ENCODE assay signal across 8 cellular contexts in genomic region chr14:71554959-71555612, GRCh38.
DNase-seq lines count a peak whose midpoint lies in the region; ATAC-seq and TF ChIP-seq lines count a peak whose summit lies in the region.

No MANE protein-coding gene starts in this region.

- intact Hi-C loops in sigmoid colon (cut with DNase I), result no loop called here

- POLR2A ChIA-PET in naive thymus-derived CD8-positive, alpha-beta T cell (lab: Charles Lee), result interaction anchor here (1.5 to 1.7 kb wide), 2 partner anchors 25 to 234 kb away, joined by 4 to 6 read pairs; partner anchors contain the start of gene SIPA1L1

- no peaks in the 10 kb centered on the region for H3K27me3 Mint-ChIP-seq in naive thymus-derived CD8-positive, alpha-beta T cell

- H3K27me3 ChIP-seq in OCI-LY1 (ENCODE audit: insufficient read depth, low read length), result no peaks in the 10 kb centered on the region
- no peaks in the 10 kb centered on the region for H3K27me3 ChIP-seq in sigmoid colon

- no peak for TF ChIP-seq CTCF in OCI-LY1 (IDR thresholded peaks at IDR 0.05; ENCODE audit: low read length)
- TF ChIP-seq CTCF in GM13977 (IDR thresholded peaks at IDR 0.05; ENCODE audit: extremely low read depth, insufficient read depth, missing control alignments), result no peak
- no peak for TF ChIP-seq CTCF in sigmoid colon (IDR thresholded peaks at IDR 0.05)

- H4K20me1 ChIP-seq in OCI-LY1 (ENCODE audit: insufficient read depth, low read length), result no peaks in the 10 kb centered on the region

- ATAC-seq in GM18870 (IDR thresholded peaks at IDR 0.05; ENCODE audit: unreplicated experiment) (peak; percentile 23), HG02588 (IDR thresholded peaks at IDR 0.05; ENCODE audit: unreplicated experiment) (peak; percentile 19), esophagus mucosa (no peak)
- peak; percentile 6 to 47 for ATAC-seq in naive thymus-derived CD8-positive, alpha-beta T cell

- no peaks in the 10 kb centered on the region for H3K9me2 ChIP-seq in OCI-LY1 (ENCODE audit: low read depth, low read length)

- H3K4me2 ChIP-seq in OCI-LY1 (ENCODE audit: low read length), result peak overlapping the region; percentile 51

- no peaks in the 10 kb centered on the region for H3K36me3 ChIP-seq in OCI-LY1 (ENCODE audit: insufficient read depth, low read length)
- no peaks in the 10 kb centered on the region for H3K36me3 ChIP-seq in sigmoid colon

- no peak for TF ChIP-seq EP300 in sigmoid colon (IDR thresholded peaks at IDR 0.05)

- H3K4me1 ChIP-seq in OCI-LY1 (ENCODE audit: insufficient read depth, low read length, severe bottlenecking), result peaks cover 68% of the 10 kb centered on the region
- H3K4me1 ChIP-seq in sigmoid colon, result no peaks in the 10 kb centered on the region

- WGBS in sigmoid colon, 2 donors, result 73 to 78% methylated on average over 2 of the region's 2 CpGs

- peaks cover 0 to 2% (median 0%) of the 10 kb centered on the region in 3 donors for H3K36me3 Mint-ChIP-seq in naive thymus-derived CD8-positive, alpha-beta T cell

- in situ Hi-C loops in GM13977 (cut with MboI; ENCODE audit: low pct_unique_long_range_greater_than_20kb, low sequenced_read_pairs, unreplicated experiment), result no loop called here

- H3K27ac ChIP-seq in OCI-LY1 (ENCODE audit: low read depth, low read length, poor library complexity, severe bottlenecking) (peak overlapping the region; percentile 93), sigmoid colon (no peak overlapping the region)

- H3K4me3 ChIP-seq in OCI-LY1 (ENCODE audit: low read depth, low read length, poor library complexity, severe bottlenecking) (peak overlapping the region; percentile 26), sigmoid colon (no peak overlapping the region)

- H3K9me3 ChIP-seq in OCI-LY1 (ENCODE audit: low read length), result no peaks in the 10 kb centered on the region
- no peaks in the 10 kb centered on the region for H3K9me3 ChIP-seq in sigmoid colon

- peaks cover 24 to 84% (median 64%) of the 10 kb centered on the region in 4 donors for H3K4me1 Mint-ChIP-seq in naive thymus-derived CD8-positive, alpha-beta T cell

- DNase-seq in naive thymus-derived CD8-positive, alpha-beta T cell, result no peak
- no peak for DNase-seq in GM13977 (ENCODE audit: low spot score)
- DNase-seq in sigmoid colon, result no peak
- DNase-seq in iPS-NIHi11 (ENCODE audit: low spot score), result no peak

- no peak overlapping the region for H2AFZ ChIP-seq in OCI-LY1 (ENCODE audit: low read length)

- no peak for TF ChIP-seq POLR2A in sigmoid colon (IDR thresholded peaks at IDR 0.05)

- no peaks in the 10 kb centered on the region for H3K9me3 Mint-ChIP-seq in naive thymus-derived CD8-positive, alpha-beta T cell

- no peaks in the 10 kb centered on the region for H3K79me2 ChIP-seq in OCI-LY1 (ENCODE audit: insufficient read depth, low read length)

- peak overlapping the region; percentile 65 to 89 (median 83) for H3K4me3 Mint-ChIP-seq in naive thymus-derived CD8-positive, alpha-beta T cell

- H3F3A ChIP-seq in OCI-LY1 (ENCODE audit: insufficient read depth, low read length), result 0 out of 2 replicates have a peak, but pooled peaks cover 6% of the 10 kb centered on the region

- H3K27ac Mint-ChIP-seq in naive thymus-derived CD8-positive, alpha-beta T cell, result peak overlapping the region; percentile 85 to 99 (median 94)

- peak overlapping the region; percentile 29; the same call in 1 of the 2 replicates for H3K9ac ChIP-seq in OCI-LY1 (ENCODE audit: low read length)
